ENCODE assay signal across 3 cellular contexts in genomic region chr7:77177321-77177904, GRCh38. TPM values are rescaled to one million over a fixed set of nuclear protein-coding genes. Genes with fewer than 3 reads are reported as not detected.
"Had no signal": no experiment of that assay in that cellular context is flagged by ENCODE, and none has a peak within 500 bp of the region (broad histone marks: within the 10 kb centered on the region; RNA-seq: fewer than 3 reads in every experiment).

No MANE protein-coding gene starts in this region.

RNA-seq across cellular contexts. Expression of gene FGL2, which starts 22.2 kb away (rescaled TPM):
- total RNA-seq: MCF 10A, PC-3, SK-MEL-5 had no signal
